Comparison of ENCODE assay signal across 8 cellular contexts in the genomic region with DNA sequence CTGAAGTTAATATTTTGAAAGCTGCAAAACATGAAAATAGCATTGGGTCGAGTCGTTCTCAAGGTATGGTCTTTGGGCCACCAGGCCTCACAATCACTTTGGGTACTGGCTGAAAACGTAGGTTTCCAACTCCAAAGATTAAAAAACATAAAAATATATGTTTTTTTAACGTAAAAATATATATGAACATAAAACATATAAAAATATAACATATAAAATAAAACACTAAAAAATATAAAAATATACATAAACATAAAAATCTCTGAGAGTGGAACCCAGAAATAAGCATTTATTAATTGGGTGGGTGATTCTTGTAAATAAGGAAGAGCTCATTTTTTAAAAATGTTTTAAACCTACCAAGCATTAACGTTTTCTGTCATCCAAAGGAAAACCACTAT. TPM values are rescaled to one million over a fixed set of nuclear protein-coding genes. Genes with fewer than 3 reads are reported as not detected.
DNase-seq lines count a peak whose midpoint lies in the region; ATAC-seq and TF ChIP-seq lines count a peak whose summit lies in the region.

No MANE protein-coding gene starts in this region.

- H3K9me3 ChIP-seq in heart left ventricle (no peaks in the 10 kb centered on the region), uterus (no peaks in the 10 kb centered on the region)

- peaks cover 0 to 31% (median 15%) of the 10 kb centered on the region in 12 donors for H3K4me1 ChIP-seq in heart left ventricle
- peaks cover 1% of the 10 kb centered on the region for H3K4me1 ChIP-seq in mesendoderm (ENCODE audit: control insufficient read depth, low read depth, low read length)
- H3K4me1 ChIP-seq in uterus, result no peaks in the 10 kb centered on the region

- WGBS in heart left ventricle, 4 donors, result 32 to 33% (median 33%) methylated on average over 5 of the region's 5 CpGs
- no CpG with 5 or more reads among the region's 5 CpGs for WGBS in mesendoderm (ENCODE audit: extremely low coverage, insufficient coverage, low lambda C conversion rate)

- H3K27ac ChIP-seq in heart left ventricle (peak overlapping the region; percentile 27 to 97 (median 92)), brain microvascular endothelial cell (no peak overlapping the region), mesendoderm (ENCODE audit: low read depth, low read length) (no peak overlapping the region), uterus (peak overlapping the region; percentile 98)

- TF ChIP-seq CTCF in heart left ventricle (IDR thresholded peaks at IDR 0.05), result no peak
- no peak for TF ChIP-seq CTCF in brain microvascular endothelial cell (IDR thresholded peaks at IDR 0.05; ENCODE audit: low read depth, low read length, missing control alignments)
- TF ChIP-seq CTCF in uterus (IDR thresholded peaks at IDR 0.05), result no peak

- no peak overlapping the region for H4K8ac ChIP-seq in mesendoderm (ENCODE audit: low read depth, low read length)

- H4K5ac ChIP-seq in mesendoderm (ENCODE audit: low read length), result no peak overlapping the region

- peak overlapping the region; percentile 79 for H3K4me2 ChIP-seq in mesendoderm (ENCODE audit: low read length)

- H3K4me3 ChIP-seq in heart left ventricle, result peak overlapping the region in 11 of 12 donors; percentile 19 to 97 (median 88)
- peak overlapping the region; percentile 67 for H3K4me3 ChIP-seq in brain microvascular endothelial cell (ENCODE audit: low read depth, low read length)
- no peak overlapping the region for H3K4me3 ChIP-seq in mesendoderm (ENCODE audit: low read length)
- peak overlapping the region; percentile 94 to 96 for H3K4me3 ChIP-seq in uterus

- ATAC-seq in heart left ventricle (no peak), Right ventricle myocardium superior (ENCODE audit: poor library complexity) (no peak), HG02759 (IDR thresholded peaks at IDR 0.05; ENCODE audit: unreplicated experiment) (no peak)

- intact Hi-C loops in heart left ventricle (cut with DNase I), result loop anchor here (1.0 to 10.0 kb wide), 12 partner anchors 74 to 514 kb away; a partner anchor contains a TSS
- intact Hi-C loops in Right ventricle myocardium superior (cut with DNase I), result loop anchor here (5.0 to 10.0 kb wide), 4 partner anchors 74 to 511 kb away; a partner anchor contains a TSS
- intact Hi-C loops in uterus (cut with DNase I; ENCODE audit: low total_unique reads), result loop anchor here (5.0 kb wide), 2 partner anchors 506 to 521 kb away; a partner anchor contains a TSS

- no peak for DNase-seq in heart left ventricle
- DNase-seq in Right ventricle myocardium superior, result no peak
- DNase-seq in brain microvascular endothelial cell, result no peak
- DNase-seq in mesendoderm, result no peak
- no peak for DNase-seq in uterus
- DNase-seq in activated CD8-positive, alpha-beta memory T cell treated with anti-CD3 and anti-CD28 coated beads, Interleukin-2, amount 50 U/mL, for 48 hours, result no peak
- DNase-seq in iPS-NIHi11 (ENCODE audit: low spot score), result no peak

- H3K4ac ChIP-seq in mesendoderm (ENCODE audit: low read depth, low read length), result no peak overlapping the region

- H3K18ac ChIP-seq in mesendoderm (ENCODE audit: low read length), result peak overlapping the region; percentile 5

- H3K56ac ChIP-seq in mesendoderm (ENCODE audit: low read length), result peak overlapping the region; percentile 98

- H3K79me2 ChIP-seq in mesendoderm (ENCODE audit: control insufficient read depth, insufficient read depth, low read length), result peaks cover 27% of the 10 kb centered on the region

- H2AK5ac ChIP-seq in mesendoderm (ENCODE audit: low read length), result no peak overlapping the region

- no peak overlapping the region for H3K23ac ChIP-seq in mesendoderm (ENCODE audit: low read length)

- TF ChIP-seq POLR2A in heart left ventricle (IDR thresholded peaks at IDR 0.05), result no peak
- TF ChIP-seq POLR2A in uterus (IDR thresholded peaks at IDR 0.05), result no peak

- in situ Hi-C loops in brain microvascular endothelial cell (cut with HindIII; ENCODE audit: low pct_ligation_motif_present, low sequenced_read_pairs), result no loop called here

- no peak overlapping the region for H2BK15ac ChIP-seq in mesendoderm (replicated peaks; ENCODE audit: low read depth)

- peaks cover 0 to 26% (median 21%) of the 10 kb centered on the region in 9 donors for H3K36me3 ChIP-seq in heart left ventricle
- peaks cover 8% of the 10 kb centered on the region for H3K36me3 ChIP-seq in brain microvascular endothelial cell (replicated peaks)
- H3K36me3 ChIP-seq in mesendoderm (ENCODE audit: control insufficient read depth, insufficient read depth, low read length), result peaks cover 5% of the 10 kb centered on the region
- H3K36me3 ChIP-seq in uterus, result no peaks in the 10 kb centered on the region

- H3K27me3 ChIP-seq in heart left ventricle, result no peaks in the 10 kb centered on the region
- no peaks in the 10 kb centered on the region for H3K27me3 ChIP-seq in brain microvascular endothelial cell (replicated peaks)
- H3K27me3 ChIP-seq in mesendoderm (ENCODE audit: insufficient read depth, low read length, poor library complexity), result no peaks in the 10 kb centered on the region
- no peaks in the 10 kb centered on the region for H3K27me3 ChIP-seq in uterus

- peak overlapping the region; percentile 84 for H3K9ac ChIP-seq in mesendoderm (ENCODE audit: low read length)

- no peak overlapping the region for H2BK120ac ChIP-seq in mesendoderm (ENCODE audit: low read depth, low read length)

- no peak overlapping the region for H2BK5ac ChIP-seq in mesendoderm (ENCODE audit: low read length)

- H3K79me1 ChIP-seq in mesendoderm (ENCODE audit: low read length), result peaks cover 6% of the 10 kb centered on the region

RNA-seq across cellular contexts. Expression of a gene that starts 0.7 kb away (rescaled TPM):
- 10 to 100 TPM; 23.0 to 41.6 (median 30.7) TPM for total RNA-seq in heart left ventricle
- 10 to 100 TPM; 10.9 to 23.7 TPM for polyA plus RNA-seq in heart left ventricle
- total RNA-seq in Right ventricle myocardium superior, result 31.1 TPM
- 34.7 TPM for polyA plus RNA-seq in mesendoderm (2013, experiment 1 of 2)
- polyA plus RNA-seq in mesendoderm (2013, experiment 2 of 2), result 34.2 TPM
- 100 to 1,000 TPM in 1 of 4 donors, 10 to 100 TPM in 3; 42.9 to 107 (median 68.9) TPM for total RNA-seq in uterus

Comparison
In these comparisons a context has a peak if more than half of its experiments do, and no peak if none do; other contexts are left out.
1. H3K27ac ChIP-seq: peak in heart left ventricle (12 of 12) and uterus (2 of 2); none in brain microvascular endothelial cell (single experiment) and mesendoderm (single experiment).